In the genomic region with DNA sequence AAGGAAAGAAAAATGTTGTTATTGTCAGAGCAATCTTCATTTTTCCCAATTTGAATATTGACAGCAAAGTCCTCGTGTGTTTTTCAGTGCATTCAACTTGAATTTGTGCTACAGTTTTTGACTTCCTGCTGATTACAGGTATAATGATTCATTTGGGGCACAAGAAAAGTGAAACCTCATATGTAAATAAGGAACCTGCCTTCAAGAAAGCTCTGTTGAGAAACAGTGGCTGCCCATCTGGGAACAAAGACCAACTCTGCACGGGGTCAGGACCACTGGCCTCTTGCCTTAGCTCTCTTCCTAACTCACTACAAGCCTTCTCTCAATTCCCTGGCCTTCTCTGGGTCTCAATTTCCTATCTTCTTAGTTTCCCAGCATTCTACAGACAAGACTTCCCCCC, we compare ENCODE assay signal across 12 cellular contexts. TPM values are rescaled to one million over a fixed set of nuclear protein-coding genes. Genes with fewer than 3 reads are reported as not detected.
DNase-seq lines count a peak whose midpoint lies in the region; ATAC-seq and TF ChIP-seq lines count a peak whose summit lies in the region.
"Had no signal": no experiment of that assay in that cellular context is flagged by ENCODE, and none has a peak within 500 bp of the region (broad histone marks: within the 10 kb centered on the region; RNA-seq: fewer than 3 reads in every experiment).

No MANE protein-coding gene starts in this region.

- in situ Hi-C loops in GM13976 (cut with MboI; ENCODE audit: low sequenced_read_pairs, unreplicated experiment), result no loop called here

- DNase-seq in GM13976 (ENCODE audit: low spot score) (peak; percentile 60), UCSD-AML1 (lab: John Stamatoyannopoulos, UW; ENCODE audit: unreplicated experiment) (no peak), posterior vena cava (ENCODE audit: low spot score) (no peak), dedifferentiated amniotic fluid mesenchymal stem cell (ENCODE audit: extremely low spot score) (no peak)
- DNase-seq in activated naive CD4-positive, alpha-beta T cell treated with anti-CD3 and anti-CD28 coated beads, Interleukin-2, amount 50 U/mL, for 72 hours (ENCODE audit: low spot score in 2 of 2), result no peak
- DNase-seq: DMS153, SHP77 had no signal

- H3K36me3 Mint-ChIP-seq in activated naive CD4-positive, alpha-beta T cell treated with anti-CD3 and anti-CD28 coated beads, Interleukin-2, amount 50 U/mL, for 72 hours, result peaks cover 24 to 35% of the 10 kb centered on the region in 2 donors

- no peak for TF ChIP-seq CTCF in GM13976 (IDR thresholded peaks at IDR 0.05; ENCODE audit: borderline replicate concordance, control extremely low read depth, extremely low read depth, insufficient read depth, missing control alignments)

- peaks cover 15 to 26% of the 10 kb centered on the region in 2 donors for H3K9me3 Mint-ChIP-seq in activated naive CD4-positive, alpha-beta T cell treated with anti-CD3 and anti-CD28 coated beads, Interleukin-2, amount 50 U/mL, for 72 hours

- ATAC-seq in GM19467 (IDR thresholded peaks at IDR 0.05; ENCODE audit: unreplicated experiment) (peak; percentile 94), HG03095 (IDR thresholded peaks at IDR 0.05; ENCODE audit: unreplicated experiment) (peak; percentile 95), SK-N-SH treated with all-trans-retinoic acid at 6 μM for 48 hours (no peak)
- peak; percentile 82 to 88 for ATAC-seq in activated naive CD4-positive, alpha-beta T cell treated with anti-CD3 and anti-CD28 coated beads, Interleukin-2, amount 50 U/mL, for 72 hours

- intact Hi-C loops in posterior vena cava (cut with DNase I), result no loop called here

- peak overlapping the region; percentile 50 to 77 for H3K27ac Mint-ChIP-seq in activated naive CD4-positive, alpha-beta T cell treated with anti-CD3 and anti-CD28 coated beads, Interleukin-2, amount 50 U/mL, for 72 hours
- H3K27ac Mint-ChIP-seq: nephron had no signal

TF ChIP-seq in SK-N-SH treated with all-trans-retinoic acid at 6 μM for 48 hours, 23 proteins besides CTCF, POLR2A, EP300 and RAD21:
- TF ChIP-seq ZNF8 (CRISPR knock-in tag; IDR thresholded peaks at IDR 0.05) (no peak), POU6F1 (CRISPR knock-in tag; IDR thresholded peaks at IDR 0.05; ENCODE audit: borderline replicate concordance, low read depth) (no peak), PPARA (CRISPR knock-in tag; IDR thresholded peaks at IDR 0.05; ENCODE audit: borderline replicate concordance) (no peak), PATZ1 (CRISPR knock-in tag; IDR thresholded peaks at IDR 0.05; ENCODE audit: borderline replicate concordance) (no peak)

RNA-seq across cellular contexts. Expression of gene TIMD4, which starts 21.0 kb away (rescaled TPM):
- total RNA-seq in activated naive CD4-positive, alpha-beta T cell treated with anti-CD3 and anti-CD28 coated beads, Interleukin-2, amount 50 U/mL, for 72 hours, result 10 to 100 TPM in 1 of 2 donors, 1 to 10 TPM in 1; 8.4 to 12.3 TPM
- total RNA-seq in posterior vena cava, result under 1 TPM in 1 of 2 donors, not detected in 1; 0.42 TPM
- total RNA-seq: fibroblast of villous mesenchyme had no signal

Comparison
In these comparisons a context has a peak if more than half of its experiments do, and no peak if none do; other contexts are left out.
1. RNA of gene TIMD4, which starts 21.0 kb away (total RNA-seq): 8.4 to 12.3 TPM in activated naive CD4-positive, alpha-beta T cell treated with anti-CD3 and anti-CD28 coated beads, Interleukin-2, amount 50 U/mL, for 72 hours; 0.42 TPM in posterior vena cava; every median in the first group is over 4 times any median in the second.